In the genomic region with DNA sequence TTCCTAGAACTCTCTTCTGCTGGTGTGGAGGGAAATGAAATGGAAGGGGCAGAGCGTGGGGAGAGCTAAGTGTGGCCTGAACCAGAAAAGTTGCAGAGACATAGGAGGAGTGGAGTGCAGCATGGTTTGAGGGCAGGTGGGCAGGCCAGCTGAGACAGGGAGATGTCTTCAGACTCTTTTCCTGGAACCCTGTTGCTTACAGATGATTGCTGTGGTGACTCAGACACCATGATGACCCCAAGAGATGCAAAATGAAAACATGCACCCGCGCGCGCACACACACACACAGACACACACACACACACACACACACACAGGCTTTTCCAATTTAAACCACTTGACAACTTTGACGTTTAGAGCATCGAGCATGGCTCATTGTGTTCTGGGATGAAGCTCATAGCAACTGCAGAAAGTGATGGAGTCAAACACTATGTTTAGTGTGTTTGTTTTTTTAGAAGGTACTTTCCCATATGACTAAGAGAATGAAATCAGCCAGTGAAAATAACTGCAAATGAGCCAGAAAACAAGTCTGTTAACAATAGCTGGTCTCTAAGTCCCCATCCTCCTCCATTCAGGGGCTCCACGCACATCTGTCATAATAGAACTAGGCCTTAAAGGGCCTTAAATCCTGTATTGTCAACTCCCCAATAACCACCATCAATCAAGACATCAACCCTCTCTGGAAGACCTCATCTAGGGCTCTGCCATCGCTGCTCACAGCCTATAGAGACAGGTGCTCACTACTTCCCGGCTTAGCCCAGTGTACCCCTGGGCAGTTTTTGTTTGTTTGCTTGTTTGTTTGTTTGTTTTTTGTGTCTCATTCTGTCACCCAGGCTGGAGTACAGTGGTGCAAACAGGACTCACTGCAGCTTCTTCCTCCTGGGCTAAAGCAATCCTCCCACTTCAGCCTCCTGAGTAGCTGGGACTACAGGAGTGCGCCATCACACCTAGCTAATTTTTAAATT, we compare ENCODE assay signal across 1 cellular context.
TF ChIP-seq lines count a peak whose summit lies in the region.

No MANE protein-coding gene starts in this region.

TF ChIP-seq in K562, 482 proteins besides CTCF, POLR2A, EP300 and RAD21 (continued from another document and continues in another):
- TF ChIP-seq BHLHE40 (IDR thresholded peaks at IDR 0.05; ENCODE audit: low read length) (peak; percentile 72), ZNF318 (IDR thresholded peaks at IDR 0.05; ENCODE audit: borderline replicate concordance in 1 of 2, low read depth in 1 of 2) (0 out of 4 replicates have a peak, but pooled peaks of 1 of the 2 experiments have one; percentile 42), DPF2 (IDR thresholded peaks at IDR 0.05) (peak; percentile 59; the same call in 1 of the 2 replicates), TAF9B (IDR thresholded peaks at IDR 0.05; ENCODE audit: partially characterized antibody) (peak; percentile 74), TCF3 (CRISPR knock-in tag; IDR thresholded peaks at IDR 0.05) (peak; percentile 71; the same call in 1 of the 2 replicates), JUND (IDR thresholded peaks at IDR 0.05; ENCODE audit: borderline replicate concordance, low read depth, low read length) (peak; percentile 90), JUND (tag; IDR thresholded peaks at IDR 0.05; ENCODE audit: borderline replicate concordance, low read depth, low read length) (peak; percentile 86; the same call in 2 of the 3 replicates), ZNF586 (CRISPR knock-in tag; conservative IDR thresholded peaks at IDR 0.05) (no peak), RBM25 (IDR thresholded peaks at IDR 0.05; ENCODE audit: low read depth, low read length, severe bottlenecking) (no peak), ZNF589 (CRISPR knock-in tag; IDR thresholded peaks at IDR 0.05; ENCODE audit: low read depth) (0 out of 2 replicates have a peak, but pooled peaks have one; percentile 42), MNT (conservative IDR thresholded peaks at IDR 0.05) (peak; percentile 41 to 77; a peak in 3 of 4 replicates), ZNF668 (CRISPR knock-in tag; IDR thresholded peaks at IDR 0.05) (no peak), GATA2 (CRISPR knock-in tag; IDR thresholded peaks at IDR 0.05) (no peak), SMAD4 (CRISPR knock-in tag; conservative IDR thresholded peaks at IDR 0.05) (peak; percentile 93), PTTG1 (tag; IDR thresholded peaks at IDR 0.05; ENCODE audit: low read depth) (no peak), NR2C1 (IDR thresholded peaks at IDR 0.05) (no peak), NR2C1 (tag; IDR thresholded peaks at IDR 0.05) (peak; percentile 79), IRF2 (CRISPR knock-in tag; IDR thresholded peaks at IDR 0.05) (no peak), MAX (CRISPR knock-in tag; IDR thresholded peaks at IDR 0.05) (peak; percentile 19; the same call in 1 of the 2 replicates), EHMT2 (IDR thresholded peaks at IDR 0.05) (0 out of 2 replicates have a peak, but pooled peaks have one; percentile 8), L3MBTL2 (IDR thresholded peaks at IDR 0.05) (no peak), FOSL1 (tag; conservative IDR thresholded peaks at IDR 0.05) (peak; percentile 92), SMARCA4 (IDR thresholded peaks at IDR 0.05) (peak; percentile 64; the same call in 1 of the 2 replicates), SOX6 (IDR thresholded peaks at IDR 0.05) (0 out of 2 replicates have a peak, but pooled peaks have one; percentile 11), BCL6 (CRISPR knock-in tag; IDR thresholded peaks at IDR 0.05) (no peak), SMARCE1 (IDR thresholded peaks at IDR 0.05) (peak; percentile 36; the same call in 1 of the 2 replicates), DACH1 (IDR thresholded peaks at IDR 0.05; ENCODE audit: partially characterized antibody) (peak; percentile 56), STAT5A (IDR thresholded peaks at IDR 0.05; ENCODE audit: borderline replicate concordance, low read length) (peak; percentile 60; the same call in 1 of the 2 replicates), CBFA2T3 (IDR thresholded peaks at IDR 0.05) (peak; percentile 76), ARID1B (IDR thresholded peaks at IDR 0.05) (peak; percentile 79), FOXP1 (CRISPR knock-in tag; IDR thresholded peaks at IDR 0.05) (0 out of 2 replicates have a peak, but pooled peaks have one; percentile 24), ETV5 (CRISPR knock-in tag; IDR thresholded peaks at IDR 0.05; ENCODE audit: low read depth) (0 out of 2 replicates have a peak, but pooled peaks have one; percentile 35), CBFA2T2 (conservative IDR thresholded peaks at IDR 0.05) (peak; percentile 73), JUN (IDR thresholded peaks at IDR 0.05; ENCODE audit: borderline replicate concordance, low read depth, low read length) (peak; percentile 69; the same call in 1 of the 2 replicates), JUN (CRISPR knock-in tag; IDR thresholded peaks at IDR 0.05; ENCODE audit: borderline replicate concordance) (no peak)
- TF ChIP-seq, protein P1, sequence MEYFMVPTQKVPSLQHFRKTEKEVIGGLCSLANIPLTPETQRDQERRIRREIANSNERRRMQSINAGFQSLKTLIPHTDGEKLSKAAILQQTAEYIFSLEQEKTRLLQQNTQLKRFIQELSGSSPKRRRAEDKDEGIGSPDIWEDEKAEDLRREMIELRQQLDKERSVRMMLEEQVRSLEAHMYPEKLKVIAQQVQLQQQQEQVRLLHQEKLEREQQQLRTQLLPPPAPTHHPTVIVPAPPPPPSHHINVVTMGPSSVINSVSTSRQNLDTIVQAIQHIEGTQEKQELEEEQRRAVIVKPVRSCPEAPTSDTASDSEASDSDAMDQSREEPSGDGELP (CRISPR knock-in tag; IDR thresholded peaks at IDR 0.05; ENCODE audit: borderline replicate concordance) = peak; percentile 77
- TF ChIP-seq, protein P2, sequence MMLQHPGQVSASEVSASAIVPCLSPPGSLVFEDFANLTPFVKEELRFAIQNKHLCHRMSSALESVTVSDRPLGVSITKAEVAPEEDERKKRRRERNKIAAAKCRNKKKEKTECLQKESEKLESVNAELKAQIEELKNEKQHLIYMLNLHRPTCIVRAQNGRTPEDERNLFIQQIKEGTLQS (IDR thresholded peaks at IDR 0.05) = peak; percentile 91
- TF ChIP-seq, protein P2 (CRISPR knock-in tag; conservative IDR thresholded peaks at IDR 0.05) = no peak
- TF ChIP-seq, protein P3, sequence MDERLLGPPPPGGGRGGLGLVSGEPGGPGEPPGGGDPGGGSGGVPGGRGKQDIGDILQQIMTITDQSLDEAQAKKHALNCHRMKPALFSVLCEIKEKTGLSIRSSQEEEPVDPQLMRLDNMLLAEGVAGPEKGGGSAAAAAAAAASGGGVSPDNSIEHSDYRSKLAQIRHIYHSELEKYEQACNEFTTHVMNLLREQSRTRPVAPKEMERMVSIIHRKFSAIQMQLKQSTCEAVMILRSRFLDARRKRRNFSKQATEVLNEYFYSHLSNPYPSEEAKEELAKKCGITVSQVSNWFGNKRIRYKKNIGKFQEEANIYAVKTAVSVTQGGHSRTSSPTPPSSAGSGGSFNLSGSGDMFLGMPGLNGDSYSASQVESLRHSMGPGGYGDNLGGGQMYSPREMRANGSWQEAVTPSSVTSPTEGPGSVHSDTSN (CRISPR knock-in tag; IDR thresholded peaks at IDR 0.05; ENCODE audit: low read depth) = no peak
- TF ChIP-seq, protein P3 (tag; conservative IDR thresholded peaks at IDR 0.05; ENCODE audit: low read depth) = no peak
